20 cellular contexts compared by ENCODE assay signal in genomic region chr12:8742501-8742900, GRCh38. TPM values are rescaled to one million over a fixed set of nuclear protein-coding genes. Genes with fewer than 3 reads are reported as not detected.
A peak's percentile ranks its signal among the peaks of the same experiment; 100 is the strongest.
DNase-seq lines count a peak whose midpoint lies in the region; ATAC-seq, FAIRE-seq and TF ChIP-seq lines count a peak whose summit lies in the region.
"Had no signal": no experiment of that assay in that cellular context is flagged by ENCODE, and none has a peak within 500 bp of the region (broad histone marks: within the 10 kb centered on the region; RNA-seq: fewer than 3 reads in every experiment).

No MANE protein-coding gene starts in this region.

- peak; percentile 34 to 62; a peak in 3 of 6 replicates for ATAC-seq in A549
- no peak for ATAC-seq in HG03439 (IDR thresholded peaks at IDR 0.05; ENCODE audit: unreplicated experiment)
- ATAC-seq: PC-3 had no signal

- no peaks in the 10 kb centered on the region for H3K27me3 ChIP-seq in dorsolateral prefrontal cortex
- H3K27me3 ChIP-seq: neutrophil, testis had no signal

- H3K27ac ChIP-seq in A549 (no peak overlapping the region), dorsolateral prefrontal cortex (no peak overlapping the region)
- H3K27ac ChIP-seq: lower lobe of right lung, neutrophil, testis had no signal

- 91% methylated on average over 1 of the region's 1 CpG for WGBS in A549 (ENCODE audit: missing lambda C conversion rate)

- H3K36me3 Mint-ChIP-seq in HFFc6 (ENCODE audit: low read depth): 0 out of 2 replicates have a peak, but pooled peaks cover 7% of the 10 kb centered on the region

- no peak for TF ChIP-seq RAD21 in A549 (conservative IDR thresholded peaks at IDR 0.05 in 1 of 2, IDR thresholded peaks at IDR 0.05 in 1 of 2)

- no peaks in the 10 kb centered on the region for H3K9me3 Mint-ChIP-seq in HFFc6
- H3K9me3 Mint-ChIP-seq: activated CD4-positive, alpha-beta T cell treated with anti-CD3 and anti-CD28 coated beads, Interleukin-2, amount 10 ng/mL, durations not matched to agents 7 days and 5 days; endodermal cell; IgD-negative memory B cell had no signal

- peaks cover 10% of the 10 kb centered on the region; the same call in 2 of the 3 replicates for H3K4me1 ChIP-seq in A549
- H3K4me1 ChIP-seq: lower lobe of right lung, testis had no signal

- TF ChIP-seq CTCF in A549 (IDR thresholded peaks at IDR 0.05): no peak
- TF ChIP-seq CTCF in HFFc6 (IDR thresholded peaks at IDR 0.05): no peak
- no peak for TF ChIP-seq CTCF in astrocyte of the spinal cord (IDR thresholded peaks at IDR 0.05; ENCODE audit: low read depth, low read length)
- no peak for TF ChIP-seq CTCF in dorsolateral prefrontal cortex (IDR thresholded peaks at IDR 0.05 in 54 of 56, conservative IDR thresholded peaks at IDR 0.05 in 2 of 56; ENCODE audit: low read depth in 1 of 56, partially characterized antibody in 56 of 56)

- in situ Hi-C loops in astrocyte of the spinal cord (cut with HindIII; ENCODE audit: low sequenced_read_pairs): no loop called here

- POLR2A ChIA-PET in A549 (lab: Yijun Ruan, JAX): no interaction called here

- CTCF ChIA-PET in A549 (lab: Yijun Ruan, JAX): interaction anchor here (1.4 kb wide), 1 partner anchor 85 kb away, joined by 5 read pairs; no protein-coding TSS in a partner anchor

- no peaks in the 10 kb centered on the region for H3K27me3 Mint-ChIP-seq in HFFc6 (ENCODE audit: insufficient read depth)
- H3K27me3 Mint-ChIP-seq: activated CD4-positive, alpha-beta T cell treated with anti-CD3 and anti-CD28 coated beads, Interleukin-2, amount 10 ng/mL, durations not matched to agents 7 days and 5 days; IgD-negative memory B cell had no signal

- H3K4me3 ChIP-seq in A549 (no peak overlapping the region), astrocyte of the spinal cord (ENCODE audit: low read depth, low read length) (no peak overlapping the region), dorsolateral prefrontal cortex (no peak overlapping the region)
- H3K4me3 ChIP-seq: lower lobe of right lung, testis had no signal

- H3K4me2 ChIP-seq in A549: no peak overlapping the region

- H3K9me3 ChIP-seq in A549: no peaks in the 10 kb centered on the region
- H3K9me3 ChIP-seq: lower lobe of right lung, neutrophil, testis had no signal

- H3K4me1 Mint-ChIP-seq in HFFc6 (ENCODE audit: low read depth): peaks cover 10% of the 10 kb centered on the region
- H3K4me1 Mint-ChIP-seq: activated CD4-positive, alpha-beta T cell treated with anti-CD3 and anti-CD28 coated beads, Interleukin-2, amount 10 ng/mL, durations not matched to agents 7 days and 5 days had no signal

- no peak for TF ChIP-seq POLR2A in A549 (IDR thresholded peaks at IDR 0.05; ENCODE audit: low read length)

- H3K27ac Mint-ChIP-seq in HFFc6: peak overlapping the region; percentile 50; the same call in 1 of the 2 replicates
- H3K27ac Mint-ChIP-seq: activated CD4-positive, alpha-beta T cell treated with anti-CD3 and anti-CD28 coated beads, Interleukin-2, amount 10 ng/mL, durations not matched to agents 7 days and 5 days; endodermal cell; IgD-negative memory B cell had no signal

- H3K4me3 Mint-ChIP-seq in HFFc6: no peak overlapping the region
- H3K4me3 Mint-ChIP-seq: activated CD4-positive, alpha-beta T cell treated with anti-CD3 and anti-CD28 coated beads, Interleukin-2, amount 10 ng/mL, durations not matched to agents 7 days and 5 days; endodermal cell; IgD-negative memory B cell had no signal

- intact Hi-C loops in dorsolateral prefrontal cortex (cut with DNase I): no loop called here

- no peak for FAIRE-seq in A549 (lab: Jason Lieb, UNC)
- FAIRE-seq: small intestine had no signal

- no peak for TF ChIP-seq EP300 in A549 (IDR thresholded peaks at IDR 0.05)

- peak in 1 of 2 experiments; percentile 9 for DNase-seq in A549 (ENCODE audit: low read depth in 1 of 2, low spot score in 1 of 2)
- DNase-seq in HFFc6: peak; percentile 68
- DNase-seq in astrocyte of the spinal cord (ENCODE audit: low read depth, low spot score): peak; percentile 70
- peak; percentile 34 for DNase-seq in hepatic stellate cell (ENCODE audit: low spot score)
- no peak for DNase-seq in superior temporal gyrus (ENCODE audit: extremely low spot score)
- no peak for DNase-seq in dorsolateral prefrontal cortex
- no peak for DNase-seq in T1000 (lab: John Stamatoyannopoulos, UW)
- DNase-seq: activated CD4-positive, alpha-beta T cell treated with anti-CD3 and anti-CD28 coated beads, Interleukin-2, amount 10 ng/mL, durations not matched to agents 7 days and 5 days; endodermal cell; hippocampal formation; lower lobe of right lung; NCI-H1417; NCI-H524; PC-3; T-helper 2 cell; testis had no signal

TF ChIP-seq in A549, 52 proteins besides CTCF, POLR2A, EP300 and RAD21:
- no peak for TF ChIP-seq FOSL2 (IDR thresholded peaks at IDR 0.05)
- TF ChIP-seq FOSL2 (CRISPR knock-in tag; IDR thresholded peaks at IDR 0.05): no peak

RNA-seq across cellular contexts. Expression of gene RIMKLB, which starts 44.7 kb away (rescaled TPM):
- 28.2 and 43.8 TPM in 2 replicates for polyA plus RNA-seq in A549 (2011; rRNA removed)
- polyA plus RNA-seq in A549 (2012; cell fraction: cytosol; rRNA removed): 15.0 and 15.4 TPM in 2 replicates
- 21.9 and 35.6 TPM in 2 replicates for polyA plus RNA-seq in A549 (2012; cell fraction: nucleus; rRNA removed)
- polyA plus RNA-seq in A549 (2017; fragmentation: RNase III; extraction: RNeasy Plus Mini Kit Qiagen cat#74134 plus additional on column Dnase treatment): 20.8 to 24.8 TPM (median 21.0 TPM) in 3 replicates
- polyA minus RNA-seq in A549 (2011; rRNA and poly(A)+ RNA removed): 22.8 and 24.8 TPM in 2 replicates
- total RNA-seq in HFFc6 (2021; fragmentation: NEBNext Ultra II Directional; extraction: Animal tissue kit (Norgen Biotek cat#: 25700)): 10 to 100 TPM in 1 of 6 experiments, 1 to 10 TPM in 5; 8.5 to 10.7 (median 9.0) TPM
- 10 to 100 TPM; 26.8 to 88.1 (median 51.3) TPM for total RNA-seq in dorsolateral prefrontal cortex

Comparison
In these comparisons a context has a peak if more than half of its experiments do, and no peak if none do; other contexts are left out.
1. DNase-seq: peak in HFFc6 (single experiment), astrocyte of the spinal cord (single experiment) and hepatic stellate cell (single experiment); none in superior temporal gyrus (single experiment), dorsolateral prefrontal cortex (0 of 10) and T1000 (single experiment).